8 cellular contexts compared by ENCODE assay signal in the genomic region with DNA sequence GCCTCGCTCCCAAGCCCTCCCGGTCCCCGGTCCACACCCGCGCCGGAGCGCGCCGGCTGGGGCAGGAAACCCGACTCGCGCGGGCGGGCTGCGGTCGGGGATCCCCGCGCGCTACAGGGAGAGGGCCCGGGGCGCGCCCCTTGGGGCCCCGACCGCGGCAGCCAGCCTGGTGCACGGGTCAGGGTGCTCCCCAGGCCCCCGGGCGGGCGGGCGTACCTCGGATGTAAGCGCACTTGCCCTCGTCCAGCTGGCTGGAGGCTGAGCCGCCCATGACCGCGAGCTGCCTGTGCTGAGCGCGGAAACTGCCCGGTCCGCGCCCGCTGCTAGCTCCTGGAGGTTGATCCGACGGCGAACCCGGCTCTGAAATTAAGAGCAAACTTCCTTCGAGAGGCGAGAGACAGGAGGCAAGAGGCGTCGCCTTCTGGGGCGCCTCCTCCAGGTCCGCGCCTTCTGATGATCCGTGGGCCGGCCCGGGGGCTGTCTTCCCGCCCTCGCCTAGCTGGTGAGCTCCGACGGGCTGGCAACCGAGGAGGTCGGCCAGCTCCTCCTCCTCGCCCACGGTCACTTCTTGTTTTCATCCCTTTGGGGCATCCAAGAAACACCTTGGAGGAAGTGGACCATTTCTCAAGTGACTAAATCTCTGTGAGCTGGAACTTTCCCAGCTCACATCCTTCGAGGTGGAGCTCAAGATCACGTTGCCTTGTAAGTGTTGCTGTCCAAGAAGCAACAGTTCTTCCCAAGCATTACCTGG. TPM values are rescaled to one million over a fixed set of nuclear protein-coding genes. Genes with fewer than 3 reads are reported as not detected.
DNase-seq lines count a peak whose midpoint lies in the region; ATAC-seq and TF ChIP-seq lines count a peak whose summit lies in the region.

A gene with protein sequence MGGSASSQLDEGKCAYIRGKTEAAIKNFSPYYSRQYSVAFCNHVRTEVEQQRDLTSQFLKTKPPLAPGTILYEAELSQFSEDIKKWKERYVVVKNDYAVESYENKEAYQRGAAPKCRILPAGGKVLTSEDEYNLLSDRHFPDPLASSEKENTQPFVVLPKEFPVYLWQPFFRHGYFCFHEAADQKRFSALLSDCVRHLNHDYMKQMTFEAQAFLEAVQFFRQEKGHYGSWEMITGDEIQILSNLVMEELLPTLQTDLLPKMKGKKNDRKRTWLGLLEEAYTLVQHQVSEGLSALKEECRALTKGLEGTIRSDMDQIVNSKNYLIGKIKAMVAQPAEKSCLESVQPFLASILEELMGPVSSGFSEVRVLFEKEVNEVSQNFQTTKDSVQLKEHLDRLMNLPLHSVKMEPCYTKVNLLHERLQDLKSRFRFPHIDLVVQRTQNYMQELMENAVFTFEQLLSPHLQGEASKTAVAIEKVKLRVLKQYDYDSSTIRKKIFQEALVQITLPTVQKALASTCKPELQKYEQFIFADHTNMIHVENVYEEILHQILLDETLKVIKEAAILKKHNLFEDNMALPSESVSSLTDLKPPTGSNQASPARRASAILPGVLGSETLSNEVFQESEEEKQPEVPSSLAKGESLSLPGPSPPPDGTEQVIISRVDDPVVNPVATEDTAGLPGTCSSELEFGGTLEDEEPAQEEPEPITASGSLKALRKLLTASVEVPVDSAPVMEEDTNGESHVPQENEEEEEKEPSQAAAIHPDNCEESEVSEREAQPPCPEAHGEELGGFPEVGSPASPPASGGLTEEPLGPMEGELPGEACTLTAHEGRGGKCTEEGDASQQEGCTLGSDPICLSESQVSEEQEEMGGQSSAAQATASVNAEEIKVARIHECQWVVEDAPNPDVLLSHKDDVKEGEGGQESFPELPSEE (minus strand): TSS at position 423 of the 751 bp plus-strand sequence. CDS start 152 bp downstream, at position 271.

- peak; percentile 83 for DNase-seq in COLO668 (lab: John Stamatoyannopoulos, UW; ENCODE audit: unreplicated experiment)
- DNase-seq in activated gamma-delta T cell (lab: John Stamatoyannopoulos, UW), result peak; percentile 72
- peak; percentile 89 for DNase-seq in Right ventricle myocardium inferior (ENCODE audit: missing footprints)
- peak; percentile 92 for DNase-seq in posterior vena cava (ENCODE audit: low spot score)
- DNase-seq in ureter (ENCODE audit: low spot score), result peak; percentile 76

- ATAC-seq in GM19351 (IDR thresholded peaks at IDR 0.05; ENCODE audit: unreplicated experiment) (peak; percentile 61), HG03457 (IDR thresholded peaks at IDR 0.05; ENCODE audit: unreplicated experiment) (peak; percentile 50), Right ventricle myocardium inferior (peak; percentile 70)

- TF ChIP-seq POLR2A in Raji (IDR thresholded peaks at IDR 0.05; ENCODE audit: insufficient read depth, low read depth, low read length), result peak; percentile 52

- intact Hi-C loops in Right ventricle myocardium inferior (cut with DNase I) (loop anchor here (5.0 kb wide), 2 partner anchors 82 to 147 kb away; no protein-coding TSS in a partner anchor), posterior vena cava (cut with DNase I) (no loop called here)

RNA-seq across cellular contexts. Expression of the gene that starts here (rescaled TPM):
- total RNA-seq in Right ventricle myocardium inferior (354 TPM), posterior vena cava (100 to 1,000 TPM; 145 to 234 TPM), ureter (41.1 TPM)

Comparison
In these comparisons a context has a peak if more than half of its experiments do, and no peak if none do; other contexts are left out.
1. Peak in every context shown above with its lines: DNase-seq and ATAC-seq.